Comparison of ENCODE assay signal across 24 cellular contexts in the genomic region with DNA sequence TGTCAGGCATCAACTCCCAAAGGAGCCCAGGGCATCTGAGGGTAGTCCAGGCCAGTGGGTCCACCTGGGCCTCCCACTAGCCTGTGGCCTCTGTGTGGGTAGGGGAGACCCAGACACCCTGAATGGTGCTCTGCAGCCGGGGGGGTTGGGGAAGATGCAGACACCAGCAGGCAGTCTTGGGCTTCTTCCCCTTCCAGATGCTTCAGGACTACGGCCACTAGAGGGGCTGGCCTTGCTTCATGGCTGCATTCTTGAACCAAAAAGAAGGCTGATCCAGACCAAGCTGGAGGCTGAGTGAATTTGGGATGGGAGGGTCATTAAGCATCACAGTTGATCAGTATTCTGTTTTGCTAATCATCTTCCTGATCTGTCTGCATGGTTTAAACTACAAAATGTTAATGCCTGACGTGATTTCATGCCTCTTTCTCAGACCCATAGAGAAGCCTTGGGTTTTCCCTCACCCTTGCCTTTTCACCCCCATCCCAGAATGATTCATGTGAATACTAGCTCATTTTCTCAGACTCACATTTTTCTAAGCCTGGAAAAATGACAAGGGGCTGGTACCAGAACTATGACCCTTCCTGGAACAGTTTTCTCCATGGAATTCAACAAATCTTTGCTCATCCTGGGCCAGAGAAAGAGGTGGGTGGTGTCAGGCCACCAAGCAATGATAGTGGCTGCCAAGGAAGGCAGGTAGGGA.
A peak's percentile ranks its signal among the peaks of the same experiment; 100 is the strongest.
DNase-seq lines count a peak whose midpoint lies in the region; ATAC-seq, FAIRE-seq and TF ChIP-seq lines count a peak whose summit lies in the region.
"Had no signal": no experiment of that assay in that cellular context is flagged by ENCODE, and none has a peak within 500 bp of the region (broad histone marks: within the 10 kb centered on the region; RNA-seq: fewer than 3 reads in every experiment).

No MANE protein-coding gene starts in this region.

- H2AFZ ChIP-seq in GM23248 (0 out of 2 replicates have a peak overlapping the region, but pooled peaks have one; percentile 29), astrocyte (ENCODE audit: low read depth, low read length) (no peak overlapping the region), hepatocyte (no peak overlapping the region)
- H2AFZ ChIP-seq: parathyroid adenoma had no signal

- FAIRE-seq in astrocyte (lab: Jason Lieb, UNC), result peak; percentile 65
- FAIRE-seq: endothelial cell of umbilical vein had no signal

- no peak for TF ChIP-seq CTCF in astrocyte (IDR thresholded peaks at IDR 0.05; ENCODE audit: insufficient read depth, low read depth, low read length)
- TF ChIP-seq CTCF in hepatocyte (IDR thresholded peaks at IDR 0.05; ENCODE audit: poor library complexity), result no peak

- no peak overlapping the region for H3K4me3 Mint-ChIP-seq in astrocyte (ENCODE audit: unreplicated experiment)
- H3K4me3 Mint-ChIP-seq: activated CD4-positive, alpha-beta T cell treated with anti-CD3 and anti-CD28 coated beads, Interleukin-2, amount 10 ng/mL, durations not matched to agents 24 days and 14 days; memory B cell; naive thymus-derived CD4-positive, alpha-beta T cell had no signal

- ATAC-seq in HG02840 (IDR thresholded peaks at IDR 0.05; ENCODE audit: low FRiP score, unreplicated experiment), result no peak
- ATAC-seq: activated naive CD4-positive, alpha-beta T cell treated with anti-CD3 and anti-CD28 coated beads, Interleukin-2, amount 50 U/mL, for 72 hours; foreskin keratinocyte; HCT116; naive thymus-derived CD4-positive, alpha-beta T cell had no signal

- no peaks in the 10 kb centered on the region for H3K9me3 Mint-ChIP-seq in astrocyte (ENCODE audit: unreplicated experiment)
- H3K9me3 Mint-ChIP-seq: activated CD4-positive, alpha-beta T cell treated with anti-CD3 and anti-CD28 coated beads, Interleukin-2, amount 10 ng/mL, durations not matched to agents 24 days and 14 days; activated naive CD4-positive, alpha-beta T cell treated with anti-CD3 and anti-CD28 coated beads, Interleukin-2, amount 50 U/mL, for 72 hours; memory B cell; naive thymus-derived CD4-positive, alpha-beta T cell had no signal

- peaks cover 2% of the 10 kb centered on the region for H3K36me3 Mint-ChIP-seq in astrocyte (ENCODE audit: low read depth, unreplicated experiment)
- H3K36me3 Mint-ChIP-seq: activated naive CD4-positive, alpha-beta T cell treated with anti-CD3 and anti-CD28 coated beads, Interleukin-2, amount 50 U/mL, for 72 hours; memory B cell; naive thymus-derived CD4-positive, alpha-beta T cell had no signal

- no peaks in the 10 kb centered on the region for H3F3A ChIP-seq in GM23248 (ENCODE audit: insufficient read depth)

- WGBS in GM23248 (ENCODE audit: low coverage in 1 of 2, low lambda C conversion rate in 2 of 2, missing lambda C conversion rate in 2 of 2), 2 experiments, result 55 to 69% methylated on average over 3 of the region's 3 CpGs
- whole genome bisulfite sequencing in hepatocyte (ENCODE audit: low lambda C conversion rate, missing lambda C conversion rate), result 94% methylated on average over 3 of the region's 3 CpGs

- H3K27ac Mint-ChIP-seq in astrocyte (ENCODE audit: unreplicated experiment), result peak overlapping the region; percentile 4
- H3K27ac Mint-ChIP-seq: activated CD4-positive, alpha-beta T cell treated with anti-CD3 and anti-CD28 coated beads, Interleukin-2, amount 10 ng/mL, durations not matched to agents 24 days and 14 days; activated naive CD4-positive, alpha-beta T cell treated with anti-CD3 and anti-CD28 coated beads, Interleukin-2, amount 50 U/mL, for 72 hours; memory B cell; naive thymus-derived CD4-positive, alpha-beta T cell had no signal

- H3K79me2 ChIP-seq in GM23248 (ENCODE audit: insufficient read depth) (no peaks in the 10 kb centered on the region), astrocyte (ENCODE audit: insufficient read depth, low read length) (no peaks in the 10 kb centered on the region), hepatocyte (no peaks in the 10 kb centered on the region)
- H3K79me2 ChIP-seq: parathyroid adenoma had no signal

- DNase-seq in AG08396 (ENCODE audit: low spot score), result peak; percentile 63
- peak; percentile 74 for DNase-seq in GM23248
- peak; percentile 49 for DNase-seq in astrocyte (ENCODE audit: low read depth)
- DNase-seq in myocyte (ENCODE audit: low read depth), result peak; percentile 12
- DNase-seq in posterior vena cava (ENCODE audit: low spot score), result no peak
- DNase-seq in hepatocyte (ENCODE audit: low spot score), result no peak
- DNase-seq in KG1 (lab: John Stamatoyannopoulos, UW), result no peak
- DNase-seq: activated CD4-positive, alpha-beta T cell treated with anti-CD3 and anti-CD28 coated beads, Interleukin-2, amount 10 ng/mL, durations not matched to agents 24 days and 14 days; DMS79; foreskin keratinocyte; naive thymus-derived CD4-positive, alpha-beta T cell; NCI-H1694; NCI-H774; SIG-M5; sigmoid colon had no signal

- H3K9ac ChIP-seq in GM23248 (no peak overlapping the region), astrocyte (ENCODE audit: low read length) (no peak overlapping the region)
- H3K9ac ChIP-seq: parathyroid adenoma had no signal

- peaks cover 18% of the 10 kb centered on the region for H3K4me1 ChIP-seq in GM23248 (ENCODE audit: insufficient read depth)
- peaks cover 17% of the 10 kb centered on the region for H3K4me1 ChIP-seq in astrocyte (ENCODE audit: insufficient read depth, low read length)
- H3K4me1 ChIP-seq in hepatocyte (ENCODE audit: insufficient read depth), result peaks cover 8% of the 10 kb centered on the region
- H3K4me1 ChIP-seq: breast epithelium, foreskin keratinocyte, parathyroid adenoma had no signal

- no peak overlapping the region for H3K4me2 ChIP-seq in GM23248 (ENCODE audit: unreplicated experiment)
- H3K4me2 ChIP-seq in astrocyte (ENCODE audit: low read length), result peak overlapping the region; percentile 47
- no peak overlapping the region for H3K4me2 ChIP-seq in hepatocyte

- H3K9me3 ChIP-seq in GM23248 (ENCODE audit: low read depth) (no peaks in the 10 kb centered on the region), astrocyte (ENCODE audit: insufficient read depth, low read depth, low read length) (no peaks in the 10 kb centered on the region), hepatocyte (ENCODE audit: low read depth) (no peaks in the 10 kb centered on the region)
- H3K9me3 ChIP-seq: breast epithelium, sigmoid colon, thoracic aorta had no signal

- H3K4me1 Mint-ChIP-seq in astrocyte (ENCODE audit: low read depth, unreplicated experiment), result peaks cover 19% of the 10 kb centered on the region
- H3K4me1 Mint-ChIP-seq: activated CD4-positive, alpha-beta T cell treated with anti-CD3 and anti-CD28 coated beads, Interleukin-2, amount 10 ng/mL, durations not matched to agents 24 days and 14 days; memory B cell; naive thymus-derived CD4-positive, alpha-beta T cell had no signal

- in situ Hi-C loops in GM23248 (cut with MboI), result no loop called here

- peaks cover 12% of the 10 kb centered on the region for H3K27me3 Mint-ChIP-seq in astrocyte (ENCODE audit: low read depth, unreplicated experiment)

- intact Hi-C loops in posterior vena cava (cut with DNase I), result no loop called here

- H4K20me1 ChIP-seq in GM23248 (ENCODE audit: insufficient read depth) (no peaks in the 10 kb centered on the region), astrocyte (ENCODE audit: insufficient read depth, low read length) (no peaks in the 10 kb centered on the region), hepatocyte (ENCODE audit: insufficient read depth, poor library complexity, severe bottlenecking) (no peaks in the 10 kb centered on the region)

- H3K36me3 ChIP-seq in GM23248 (ENCODE audit: low read depth) (no peaks in the 10 kb centered on the region), astrocyte (ENCODE audit: insufficient read depth, low read length) (no peaks in the 10 kb centered on the region), hepatocyte (replicated peaks; ENCODE audit: insufficient read depth, low read depth) (no peaks in the 10 kb centered on the region)
- H3K36me3 ChIP-seq: breast epithelium, sigmoid colon, thoracic aorta had no signal

- H3K9me2 ChIP-seq in GM23248 (ENCODE audit: insufficient read depth), result no peaks in the 10 kb centered on the region
- no peaks in the 10 kb centered on the region for H3K9me2 ChIP-seq in hepatocyte (replicated peaks; ENCODE audit: insufficient read depth)

- H3K27ac ChIP-seq in GM23248 (no peak overlapping the region), astrocyte (ENCODE audit: low read depth, low read length) (no peak overlapping the region), hepatocyte (no peak overlapping the region)
- H3K27ac ChIP-seq: breast epithelium, coronary artery, foreskin keratinocyte, parathyroid adenoma, sigmoid colon, thoracic aorta had no signal

- H3K27me3 ChIP-seq in GM23248 (replicated peaks; ENCODE audit: insufficient read depth) (no peaks in the 10 kb centered on the region), astrocyte (ENCODE audit: insufficient read depth, low read length) (no peaks in the 10 kb centered on the region), hepatocyte (no peaks in the 10 kb centered on the region)
- H3K27me3 ChIP-seq: foreskin keratinocyte had no signal

- no peak overlapping the region for H3K4me3 ChIP-seq in GM23248
- no peak overlapping the region for H3K4me3 ChIP-seq in astrocyte (ENCODE audit: insufficient read depth, low read depth, low read length)
- no peak overlapping the region for H3K4me3 ChIP-seq in hepatocyte
- H3K4me3 ChIP-seq: breast epithelium, coronary artery, sigmoid colon, thoracic aorta had no signal

Comparison
In these comparisons a context has a peak if more than half of its experiments do, and no peak if none do; other contexts are left out.
1. DNase-seq: peak in AG08396 (single experiment), GM23248 (single experiment), astrocyte (single experiment) and myocyte (single experiment); none in posterior vena cava (single experiment), hepatocyte (single experiment) and KG1 (single experiment).